Comparison of ENCODE assay signal across 17 cellular contexts in the genomic region with DNA sequence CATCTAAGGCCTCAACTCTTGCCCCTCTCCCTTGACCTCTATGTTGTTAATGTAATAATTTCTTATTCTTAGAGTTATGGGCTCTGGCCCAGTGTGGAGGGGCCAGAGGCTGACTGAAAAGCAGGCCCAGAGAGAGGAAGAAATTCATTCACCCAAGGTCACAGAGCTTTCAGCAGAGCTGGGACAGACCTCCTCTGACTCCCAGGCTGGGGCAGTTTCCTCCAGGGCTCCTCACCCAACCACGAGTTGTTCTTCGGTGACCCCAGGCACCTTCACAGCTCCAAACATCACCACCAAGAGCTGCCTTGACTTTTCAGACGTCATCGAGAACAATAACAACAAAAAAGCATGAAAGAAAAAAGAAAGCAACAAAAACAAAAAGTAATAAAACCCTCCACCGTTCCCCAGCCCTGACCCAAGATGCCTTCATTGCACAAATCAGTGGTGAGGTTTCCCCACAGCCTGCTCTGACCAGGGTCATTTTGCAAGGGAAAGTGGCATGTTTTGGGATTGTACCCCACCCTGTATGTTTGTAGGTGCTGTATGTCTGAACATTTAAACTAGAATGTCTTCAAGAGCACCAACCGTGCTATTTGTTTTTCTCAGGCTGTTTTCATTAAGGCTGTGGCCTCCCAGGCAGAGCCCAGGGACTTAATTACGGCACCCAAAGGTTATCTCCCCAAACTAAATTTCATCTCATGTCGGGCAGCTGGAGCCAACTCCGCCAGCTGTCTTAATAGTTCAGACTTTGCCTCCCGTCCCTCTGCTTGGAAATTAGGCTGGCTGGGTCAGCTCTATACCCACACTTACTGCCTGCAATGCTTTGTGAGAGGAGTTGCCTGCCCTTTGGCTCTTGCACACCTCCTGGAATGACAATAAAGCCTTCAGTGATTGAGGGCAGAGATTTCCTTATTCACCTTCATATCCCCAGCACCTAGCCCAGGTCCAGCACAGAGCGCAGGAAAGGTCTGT.
DNase-seq lines count a peak whose midpoint lies in the region; ATAC-seq and TF ChIP-seq lines count a peak whose summit lies in the region.
"Had no signal": no experiment of that assay in that cellular context is flagged by ENCODE, and none has a peak within 500 bp of the region (broad histone marks: within the 10 kb centered on the region; RNA-seq: fewer than 3 reads in every experiment).

No MANE protein-coding gene starts in this region.

- intact Hi-C loops in psoas muscle (cut with DNase I), result no loop called here

- H3K9me3 ChIP-seq in neutrophil, result no peaks in the 10 kb centered on the region
- H3K9me3 ChIP-seq in psoas muscle, result no peaks in the 10 kb centered on the region

- H3K4me1 ChIP-seq in neutrophil (ENCODE audit: control insufficient read depth in 1 of 2, insufficient read depth in 1 of 2, low read depth in 1 of 2, low read length in 1 of 2) (peaks cover 48 to 52% of the 10 kb centered on the region in 2 experiments), psoas muscle (no peaks in the 10 kb centered on the region)

- H3K27me3 Mint-ChIP-seq in activated naive CD4-positive, alpha-beta T cell treated with anti-CD3 and anti-CD28 coated beads, Interleukin-2, amount 50 U/mL, for 24 hours, result peaks cover 5% of the 10 kb centered on the region

- peak overlapping the region; percentile 38 for H3K27ac Mint-ChIP-seq in activated naive CD4-positive, alpha-beta T cell treated with anti-CD3 and anti-CD28 coated beads, Interleukin-2, amount 50 U/mL, for 24 hours
- peak overlapping the region in 1 of 2 donors; percentile 33 for H3K27ac Mint-ChIP-seq in activated naive CD4-positive, alpha-beta T cell treated with anti-CD3 and anti-CD28 coated beads, Interleukin-2, amount 50 U/mL, for 72 hours
- H3K27ac Mint-ChIP-seq: CD8-positive, alpha-beta memory T cell had no signal

- no peaks in the 10 kb centered on the region for H3K9me3 Mint-ChIP-seq in activated naive CD4-positive, alpha-beta T cell treated with anti-CD3 and anti-CD28 coated beads, Interleukin-2, amount 50 U/mL, for 24 hours
- peaks cover 0 to 4% of the 10 kb centered on the region in 2 donors for H3K9me3 Mint-ChIP-seq in activated naive CD4-positive, alpha-beta T cell treated with anti-CD3 and anti-CD28 coated beads, Interleukin-2, amount 50 U/mL, for 72 hours

- H3K36me3 ChIP-seq in neutrophil, result no peaks in the 10 kb centered on the region
- H3K36me3 ChIP-seq in psoas muscle (ENCODE audit: insufficient read depth in 1 of 2, low read depth in 1 of 2), result no peaks in the 10 kb centered on the region

- peaks cover 10% of the 10 kb centered on the region for H3K4me1 Mint-ChIP-seq in activated naive CD4-positive, alpha-beta T cell treated with anti-CD3 and anti-CD28 coated beads, Interleukin-2, amount 50 U/mL, for 24 hours

- H3K4me3 ChIP-seq in fibroblast of villous mesenchyme (ENCODE audit: low read depth, low read length) (no peak overlapping the region), neutrophil (ENCODE audit: low read depth in 1 of 2, low read length in 1 of 2) (peak overlapping the region in 1 of 2 experiments; percentile 19), psoas muscle (no peak overlapping the region)

- WGBS in psoas muscle, 3 donors, result 70 to 79% (median 75%) methylated on average over 11 of the region's 11 CpGs

- H3K27me3 ChIP-seq in neutrophil (no peaks in the 10 kb centered on the region), psoas muscle (ENCODE audit: insufficient read depth in 3 of 3, low read length in 2 of 3) (peaks cover 0 to 5% (median 0%) of the 10 kb centered on the region in 3 donors)

- H3K36me3 Mint-ChIP-seq in activated naive CD4-positive, alpha-beta T cell treated with anti-CD3 and anti-CD28 coated beads, Interleukin-2, amount 50 U/mL, for 24 hours, result peaks cover 2% of the 10 kb centered on the region
- H3K36me3 Mint-ChIP-seq in activated naive CD4-positive, alpha-beta T cell treated with anti-CD3 and anti-CD28 coated beads, Interleukin-2, amount 50 U/mL, for 72 hours, result peaks cover 0 to 6% of the 10 kb centered on the region in 2 donors
- H3K36me3 Mint-ChIP-seq: CD8-positive, alpha-beta memory T cell had no signal

- H3K27ac ChIP-seq in neutrophil, result peak overlapping the region; percentile 90
- no peak overlapping the region for H3K27ac ChIP-seq in psoas muscle

- ATAC-seq in activated naive CD4-positive, alpha-beta T cell treated with anti-CD3 and anti-CD28 coated beads, Interleukin-2, amount 50 U/mL, for 72 hours, result no peak
- ATAC-seq in GM18498 (IDR thresholded peaks at IDR 0.05; ENCODE audit: unreplicated experiment) (no peak), GM21423 (IDR thresholded peaks at IDR 0.05; ENCODE audit: unreplicated experiment) (no peak), psoas muscle (no peak)

- DNase-seq in activated naive CD4-positive, alpha-beta T cell treated with anti-CD3 and anti-CD28 coated beads, Interleukin-2, amount 50 U/mL, for 72 hours (ENCODE audit: low spot score in 2 of 2), result no peak
- peak; percentile 12 for DNase-seq in fibroblast of villous mesenchyme (ENCODE audit: low read depth)
- DNase-seq in psoas muscle, result no peak
- DNase-seq: CD8-positive, alpha-beta memory T cell; DMS153; HCEC 1CT; IMR-90; Kasumi-1; NCI-H1417 treated with DMSO at 0.1 percent for 48 hours; NCI-H2029; NCI-H2171 treated with DMSO at 0.1 percent for 48 hours; NCI-H510A; SHP77 had no signal

- TF ChIP-seq CTCF in fibroblast of villous mesenchyme (IDR thresholded peaks at IDR 0.05; ENCODE audit: insufficient read depth, low read depth, low read length) (no peak), neutrophil (IDR thresholded peaks at IDR 0.05) (no peak), psoas muscle (IDR thresholded peaks at IDR 0.05) (no peak)

- no peak overlapping the region for H3K4me3 Mint-ChIP-seq in activated naive CD4-positive, alpha-beta T cell treated with anti-CD3 and anti-CD28 coated beads, Interleukin-2, amount 50 U/mL, for 24 hours
